In the genomic region with DNA sequence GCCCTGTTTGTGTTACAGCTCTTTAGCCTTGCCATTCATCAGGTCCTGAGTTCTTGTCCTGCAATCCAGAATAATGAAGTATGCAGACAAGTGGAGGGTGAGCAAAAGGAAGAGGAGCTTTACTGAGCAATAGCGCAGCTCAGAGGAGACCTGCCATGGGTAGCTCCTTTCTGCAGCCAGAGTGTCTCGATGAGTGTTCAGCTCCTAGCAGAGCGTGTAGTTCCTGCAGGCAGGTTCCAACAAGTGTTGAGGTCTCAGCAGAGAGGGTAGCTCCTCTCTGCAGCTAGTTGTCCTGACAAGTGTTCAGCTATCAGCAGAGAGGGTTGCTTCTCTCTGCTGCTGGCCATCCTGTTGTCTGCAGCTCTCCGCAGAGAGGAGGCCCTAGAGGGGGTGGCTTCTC, we compare ENCODE assay signal across 35 cellular contexts.
"Had no signal": no experiment of that assay in that cellular context is flagged by ENCODE, and none has a peak within 500 bp of the region (broad histone marks: within the 10 kb centered on the region; RNA-seq: fewer than 3 reads in every experiment).

No MANE protein-coding gene starts in this region.

- H3K27me3 Mint-ChIP-seq: activated T-cell treated with anti-CD3 and anti-CD28 coated beads, Interleukin-2, amount 50 U/mL, for 24 hours; stimulated activated naive CD8-positive, alpha-beta T cell treated with anti-CD3 and anti-CD28 coated beads, Interleukin-15, Interleukin-2, amounts not matched to agents 100 ng/mL and 50 ng/mL, for 24 hours had no signal

- H3K4me1 ChIP-seq: lower lobe of right lung, parathyroid adenoma, psoas muscle, sigmoid colon had no signal

- H3K36me3 Mint-ChIP-seq: activated naive CD4-positive, alpha-beta T cell treated with anti-CD3 and anti-CD28 coated beads, Interleukin-2, amount 10 ng/mL, durations not matched to agents 7 days and 5 days; stimulated activated effector memory CD8-positive, alpha-beta T cell treated with anti-CD3 and anti-CD28 coated beads, Interleukin-12 subunit alpha, Interleukin-12 subunit beta, amount 100 ng/mL, for 72 hours had no signal

- H3K4me3 ChIP-seq: coronary artery, dorsolateral prefrontal cortex, heart right ventricle, lower lobe of right lung, psoas muscle, sigmoid colon, thoracic aorta had no signal

- H3K4me1 Mint-ChIP-seq: nephron progenitor cell had no signal

- H2AFZ ChIP-seq: parathyroid adenoma had no signal

- H3K79me2 ChIP-seq: parathyroid adenoma had no signal

- H3K27ac ChIP-seq: coronary artery, dorsolateral prefrontal cortex, heart right ventricle, lower lobe of right lung, parathyroid adenoma, psoas muscle, sigmoid colon, thoracic aorta, VCaP had no signal

- FAIRE-seq: small intestine, TTC549, urothelium cell line had no signal

- DNase-seq: activated CD4-positive, alpha-beta T cell treated with anti-CD3 and anti-CD28 coated beads for 4 hours; activated CD4-positive, alpha-beta T cell treated with anti-CD3 and anti-CD28 coated beads, Interleukin-2, amount 50 U/mL, for 48 hours; activated CD8-positive, alpha-beta memory T cell treated with anti-CD3 and anti-CD28 coated beads for 24 hours; activated CD8-positive, alpha-beta memory T cell treated with anti-CD3 and anti-CD28 coated beads, Interleukin-2, amount 50 U/mL, for 4 hours; activated gamma-delta T cell; activated naive CD4-positive, alpha-beta T cell treated with anti-CD3 and anti-CD28 coated beads, Interleukin-2, amount 10 ng/mL, durations not matched to agents 7 days and 5 days; activated T-cell treated with anti-CD3 and anti-CD28 coated beads, Interleukin-2, amount 50 U/mL, for 24 hours; amygdala; cerebellar nuclear complex; dorsolateral prefrontal cortex; effector memory CD4-positive, alpha-beta T cell; foreskin melanocyte; heart right ventricle; kidney glomerular epithelial cell; lower lobe of right lung; nephron progenitor cell; nucleus accumbens; sigmoid colon; small intestine; stimulated activated CD4-positive, alpha-beta T cell treated with anti-CD3 and anti-CD28 coated beads, Interleukin-4, amount 100 ng/mL, for 24 hours; SW 1271; T-helper 9 cell; trophoblast cell had no signal

- H3K4me3 Mint-ChIP-seq: activated naive CD4-positive, alpha-beta T cell treated with anti-CD3 and anti-CD28 coated beads, Interleukin-2, amount 10 ng/mL, durations not matched to agents 7 days and 5 days; activated T-cell treated with anti-CD3 and anti-CD28 coated beads, Interleukin-2, amount 50 U/mL, for 24 hours; nephron progenitor cell; stimulated activated effector memory CD8-positive, alpha-beta T cell treated with anti-CD3 and anti-CD28 coated beads, Interleukin-12 subunit alpha, Interleukin-12 subunit beta, amount 100 ng/mL, for 72 hours; stimulated activated naive CD8-positive, alpha-beta T cell treated with anti-CD3 and anti-CD28 coated beads, Interleukin-15, Interleukin-2, amounts not matched to agents 100 ng/mL and 50 ng/mL, for 24 hours; T-helper 1 cell treated with Interleukin-12 subunit alpha and Interleukin-12 subunit beta and Interleukin-4 antibody, amounts not matched to agents 30 μg/mL and 1 μg/mL, for 36 hours had no signal

- H3K9me3 Mint-ChIP-seq: activated naive CD4-positive, alpha-beta T cell treated with anti-CD3 and anti-CD28 coated beads, Interleukin-2, amount 10 ng/mL, durations not matched to agents 7 days and 5 days; activated T-cell treated with anti-CD3 and anti-CD28 coated beads, Interleukin-2, amount 50 U/mL, for 24 hours; stimulated activated effector memory CD8-positive, alpha-beta T cell treated with anti-CD3 and anti-CD28 coated beads, Interleukin-12 subunit alpha, Interleukin-12 subunit beta, amount 100 ng/mL, for 72 hours; stimulated activated naive CD8-positive, alpha-beta T cell treated with anti-CD3 and anti-CD28 coated beads, Interleukin-15, Interleukin-2, amounts not matched to agents 100 ng/mL and 50 ng/mL, for 24 hours; T-helper 1 cell treated with Interleukin-12 subunit alpha and Interleukin-12 subunit beta and Interleukin-4 antibody, amounts not matched to agents 30 μg/mL and 1 μg/mL, for 36 hours had no signal

- ATAC-seq: esophagus mucosa; heart right ventricle; left lobe of liver; lower lobe of right lung; psoas muscle; stimulated activated effector memory CD8-positive, alpha-beta T cell treated with anti-CD3 and anti-CD28 coated beads, Interleukin-12 subunit alpha, Interleukin-12 subunit beta, amount 100 ng/mL, for 72 hours had no signal

- H3K36me3 ChIP-seq: heart right ventricle, lower lobe of right lung, sigmoid colon, thoracic aorta had no signal

- H3K9me3 ChIP-seq: psoas muscle, sigmoid colon, thoracic aorta had no signal

- H3K27ac Mint-ChIP-seq: activated naive CD4-positive, alpha-beta T cell treated with anti-CD3 and anti-CD28 coated beads, Interleukin-2, amount 10 ng/mL, durations not matched to agents 7 days and 5 days; activated T-cell treated with anti-CD3 and anti-CD28 coated beads, Interleukin-2, amount 50 U/mL, for 24 hours; nephron progenitor cell; stimulated activated effector memory CD8-positive, alpha-beta T cell treated with anti-CD3 and anti-CD28 coated beads, Interleukin-12 subunit alpha, Interleukin-12 subunit beta, amount 100 ng/mL, for 72 hours; stimulated activated naive CD8-positive, alpha-beta T cell treated with anti-CD3 and anti-CD28 coated beads, Interleukin-15, Interleukin-2, amounts not matched to agents 100 ng/mL and 50 ng/mL, for 24 hours; T-helper 1 cell treated with Interleukin-12 subunit alpha and Interleukin-12 subunit beta and Interleukin-4 antibody, amounts not matched to agents 30 μg/mL and 1 μg/mL, for 36 hours had no signal
